In the genomic region with DNA sequence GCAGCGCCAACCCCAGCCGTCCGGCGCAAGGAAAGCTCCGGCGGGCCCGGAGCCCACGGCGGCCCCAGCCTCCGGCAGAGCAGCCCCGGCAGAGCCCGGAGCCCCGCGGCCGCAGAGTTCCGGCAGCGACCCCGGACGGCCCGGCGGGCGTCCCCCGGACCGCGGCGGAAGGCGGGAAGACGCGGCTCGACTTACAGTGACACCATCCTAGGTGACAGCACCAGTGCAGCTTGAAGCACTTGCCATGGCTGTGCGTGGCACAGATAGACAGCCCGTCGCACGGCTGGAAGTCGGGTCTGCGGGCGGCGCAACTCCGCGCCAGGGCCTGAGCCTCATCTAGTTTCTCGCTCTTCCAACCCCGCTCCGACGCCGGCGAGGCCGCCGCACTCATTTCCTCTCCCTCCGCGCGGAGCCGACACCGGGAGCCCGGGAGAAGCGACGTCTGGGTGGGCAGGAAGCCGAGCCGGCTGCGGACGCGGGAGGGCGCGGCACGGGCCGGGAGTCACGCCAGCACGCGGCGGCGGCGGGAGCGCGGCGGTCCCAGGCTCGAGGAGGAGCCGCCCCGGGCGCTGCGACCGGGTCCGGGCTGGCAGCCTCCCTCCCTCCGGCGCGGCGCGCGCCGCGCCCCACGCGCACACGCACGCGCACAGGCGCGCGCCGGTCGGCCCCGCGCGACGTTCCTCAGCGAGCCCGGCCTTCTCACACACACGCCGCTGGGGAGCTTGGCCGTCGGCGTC, we compare ENCODE assay signal across 1 cellular context.
TF ChIP-seq lines count a peak whose summit lies in the region.

A gene with protein sequence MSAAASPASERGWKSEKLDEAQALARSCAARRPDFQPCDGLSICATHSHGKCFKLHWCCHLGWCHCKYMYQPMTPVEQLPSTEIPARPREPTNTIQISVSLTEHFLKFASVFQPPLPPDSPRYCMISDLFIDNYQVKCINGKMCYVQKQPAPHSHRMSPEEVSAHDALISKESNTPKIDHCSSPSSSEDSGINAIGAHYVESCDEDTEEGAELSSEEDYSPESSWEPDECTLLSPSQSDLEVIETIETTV (minus strand): TSS at position 628 of the 737 bp plus-strand sequence. CDS start 237 bp downstream, at position 391.

TF ChIP-seq in K562, 482 proteins besides CTCF, POLR2A, EP300 and RAD21 (continued from another document):
- TF ChIP-seq, protein P1, sequence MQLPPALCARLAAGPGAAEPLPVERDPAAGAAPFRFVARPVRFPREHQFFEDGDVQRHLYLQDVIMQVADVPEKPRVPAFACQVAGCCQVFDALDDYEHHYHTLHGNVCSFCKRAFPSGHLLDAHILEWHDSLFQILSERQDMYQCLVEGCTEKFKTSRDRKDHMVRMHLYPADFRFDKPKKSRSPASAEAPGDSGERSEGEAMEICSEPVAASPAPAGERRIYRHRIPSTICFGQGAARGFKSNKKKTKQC (CRISPR knock-in tag; IDR thresholded peaks at IDR 0.05) = no peak
- TF ChIP-seq, protein P2, sequence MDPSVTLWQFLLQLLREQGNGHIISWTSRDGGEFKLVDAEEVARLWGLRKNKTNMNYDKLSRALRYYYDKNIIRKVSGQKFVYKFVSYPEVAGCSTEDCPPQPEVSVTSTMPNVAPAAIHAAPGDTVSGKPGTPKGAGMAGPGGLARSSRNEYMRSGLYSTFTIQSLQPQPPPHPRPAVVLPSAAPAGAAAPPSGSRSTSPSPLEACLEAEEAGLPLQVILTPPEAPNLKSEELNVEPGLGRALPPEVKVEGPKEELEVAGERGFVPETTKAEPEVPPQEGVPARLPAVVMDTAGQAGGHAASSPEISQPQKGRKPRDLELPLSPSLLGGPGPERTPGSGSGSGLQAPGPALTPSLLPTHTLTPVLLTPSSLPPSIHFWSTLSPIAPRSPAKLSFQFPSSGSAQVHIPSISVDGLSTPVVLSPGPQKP (CRISPR knock-in tag; IDR thresholded peaks at IDR 0.05) = no peak
- no peak for TF ChIP-seq TEAD2 (tag; IDR thresholded peaks at IDR 0.05)
- no peak for TF ChIP-seq ZNF76 (CRISPR knock-in tag; IDR thresholded peaks at IDR 0.05; ENCODE audit: borderline replicate concordance)
- TF ChIP-seq MAFF (IDR thresholded peaks at IDR 0.05; ENCODE audit: low read length) = no peak
- 0 out of 2 replicates have a peak, but pooled peaks have one; percentile 50 for TF ChIP-seq NR3C1 (CRISPR knock-in tag; IDR thresholded peaks at IDR 0.05)
- no peak for TF ChIP-seq EWSR1 (IDR thresholded peaks at IDR 0.05; ENCODE audit: borderline replicate concordance, low read depth, partially characterized antibody)
- TF ChIP-seq, protein P3, sequence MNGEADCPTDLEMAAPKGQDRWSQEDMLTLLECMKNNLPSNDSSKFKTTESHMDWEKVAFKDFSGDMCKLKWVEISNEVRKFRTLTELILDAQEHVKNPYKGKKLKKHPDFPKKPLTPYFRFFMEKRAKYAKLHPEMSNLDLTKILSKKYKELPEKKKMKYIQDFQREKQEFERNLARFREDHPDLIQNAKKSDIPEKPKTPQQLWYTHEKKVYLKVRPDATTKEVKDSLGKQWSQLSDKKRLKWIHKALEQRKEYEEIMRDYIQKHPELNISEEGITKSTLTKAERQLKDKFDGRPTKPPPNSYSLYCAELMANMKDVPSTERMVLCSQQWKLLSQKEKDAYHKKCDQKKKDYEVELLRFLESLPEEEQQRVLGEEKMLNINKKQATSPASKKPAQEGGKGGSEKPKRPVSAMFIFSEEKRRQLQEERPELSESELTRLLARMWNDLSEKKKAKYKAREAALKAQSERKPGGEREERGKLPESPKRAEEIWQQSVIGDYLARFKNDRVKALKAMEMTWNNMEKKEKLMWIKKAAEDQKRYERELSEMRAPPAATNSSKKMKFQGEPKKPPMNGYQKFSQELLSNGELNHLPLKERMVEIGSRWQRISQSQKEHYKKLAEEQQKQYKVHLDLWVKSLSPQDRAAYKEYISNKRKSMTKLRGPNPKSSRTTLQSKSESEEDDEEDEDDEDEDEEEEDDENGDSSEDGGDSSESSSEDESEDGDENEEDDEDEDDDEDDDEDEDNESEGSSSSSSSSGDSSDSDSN (IDR thresholded peaks at IDR 0.05; ENCODE audit: borderline replicate concordance in 1 of 2, low read depth in 2 of 2, low read length in 2 of 2) = 0 out of 4 replicates have a peak, but pooled peaks of 1 of the 2 experiments have one; percentile 16
- TF ChIP-seq SREBF1 (IDR thresholded peaks at IDR 0.05; ENCODE audit: borderline replicate concordance, low read depth, low read length) = no peak
- TF ChIP-seq, protein P4, sequence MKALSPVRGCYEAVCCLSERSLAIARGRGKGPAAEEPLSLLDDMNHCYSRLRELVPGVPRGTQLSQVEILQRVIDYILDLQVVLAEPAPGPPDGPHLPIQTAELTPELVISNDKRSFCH (CRISPR knock-in tag; IDR thresholded peaks at IDR 0.05) = no peak
- TF ChIP-seq, protein P4 (tag; IDR thresholded peaks at IDR 0.05) = no peak
- TF ChIP-seq SMAD4 (CRISPR knock-in tag; conservative IDR thresholded peaks at IDR 0.05) = peak; percentile 62; the same call in 1 of the 2 replicates
- TF ChIP-seq NELFE (IDR thresholded peaks at IDR 0.05; ENCODE audit: insufficient read depth, insufficient read length) = no peak
- TF ChIP-seq, protein P5, sequence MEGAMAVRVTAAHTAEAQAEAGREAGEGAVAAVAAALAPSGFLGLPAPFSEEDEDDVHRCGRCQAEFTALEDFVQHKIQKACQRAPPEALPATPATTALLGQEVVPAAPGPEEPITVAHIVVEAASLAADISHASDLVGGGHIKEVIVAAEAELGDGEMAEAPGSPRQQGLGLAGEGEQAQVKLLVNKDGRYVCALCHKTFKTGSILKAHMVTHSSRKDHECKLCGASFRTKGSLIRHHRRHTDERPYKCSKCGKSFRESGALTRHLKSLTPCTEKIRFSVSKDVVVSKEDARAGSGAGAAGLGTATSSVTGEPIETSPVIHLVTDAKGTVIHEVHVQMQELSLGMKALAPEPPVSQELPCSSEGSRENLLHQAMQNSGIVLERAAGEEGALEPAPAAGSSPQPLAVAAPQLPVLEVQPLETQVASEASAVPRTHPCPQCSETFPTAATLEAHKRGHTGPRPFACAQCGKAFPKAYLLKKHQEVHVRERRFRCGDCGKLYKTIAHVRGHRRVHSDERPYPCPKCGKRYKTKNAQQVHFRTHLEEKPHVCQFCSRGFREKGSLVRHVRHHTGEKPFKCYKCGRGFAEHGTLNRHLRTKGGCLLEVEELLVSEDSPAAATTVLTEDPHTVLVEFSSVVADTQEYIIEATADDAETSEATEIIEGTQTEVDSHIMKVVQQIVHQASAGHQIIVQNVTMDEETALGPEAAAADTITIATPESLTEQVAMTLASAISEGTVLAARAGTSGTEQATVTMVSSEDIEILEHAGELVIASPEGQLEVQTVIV (CRISPR knock-in tag; IDR thresholded peaks at IDR 0.05; ENCODE audit: borderline replicate concordance) = no peak
- TF ChIP-seq, protein P6, sequence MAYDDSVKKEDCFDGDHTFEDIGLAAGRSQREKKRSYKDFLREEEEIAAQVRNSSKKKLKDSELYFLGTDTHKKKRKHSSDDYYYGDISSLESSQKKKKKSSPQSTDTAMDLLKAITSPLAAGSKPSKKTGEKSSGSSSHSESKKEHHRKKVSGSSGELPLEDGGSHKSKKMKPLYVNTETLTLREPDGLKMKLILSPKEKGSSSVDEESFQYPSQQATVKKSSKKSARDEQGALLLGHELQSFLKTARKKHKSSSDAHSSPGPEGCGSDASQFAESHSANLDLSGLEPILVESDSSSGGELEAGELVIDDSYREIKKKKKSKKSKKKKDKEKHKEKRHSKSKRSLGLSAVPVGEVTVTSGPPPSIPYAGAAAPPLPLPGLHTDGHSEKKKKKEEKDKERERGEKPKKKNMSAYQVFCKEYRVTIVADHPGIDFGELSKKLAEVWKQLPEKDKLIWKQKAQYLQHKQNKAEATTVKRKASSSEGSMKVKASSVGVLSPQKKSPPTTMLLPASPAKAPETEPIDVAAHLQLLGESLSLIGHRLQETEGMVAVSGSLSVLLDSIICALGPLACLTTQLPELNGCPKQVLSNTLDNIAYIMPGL (CRISPR knock-in tag; IDR thresholded peaks at IDR 0.05) = no peak
- TF ChIP-seq, protein P7, sequence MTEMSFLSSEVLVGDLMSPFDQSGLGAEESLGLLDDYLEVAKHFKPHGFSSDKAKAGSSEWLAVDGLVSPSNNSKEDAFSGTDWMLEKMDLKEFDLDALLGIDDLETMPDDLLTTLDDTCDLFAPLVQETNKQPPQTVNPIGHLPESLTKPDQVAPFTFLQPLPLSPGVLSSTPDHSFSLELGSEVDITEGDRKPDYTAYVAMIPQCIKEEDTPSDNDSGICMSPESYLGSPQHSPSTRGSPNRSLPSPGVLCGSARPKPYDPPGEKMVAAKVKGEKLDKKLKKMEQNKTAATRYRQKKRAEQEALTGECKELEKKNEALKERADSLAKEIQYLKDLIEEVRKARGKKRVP (CRISPR knock-in tag; IDR thresholded peaks at IDR 0.05) = no peak
- TF ChIP-seq ERF (CRISPR knock-in tag; IDR thresholded peaks at IDR 0.05) = peak; percentile 17; the same call in 1 of the 2 replicates
- no peak for TF ChIP-seq WHSC1 (IDR thresholded peaks at IDR 0.05; ENCODE audit: low read length)
